Comparison of ENCODE assay signal across 1 cellular context in genomic region chr22:39299829-39300178, GRCh38.
TF ChIP-seq lines count a peak whose summit lies in the region.

No MANE protein-coding gene starts in this region.

TF ChIP-seq in GM23338, 12 proteins besides CTCF, POLR2A, EP300 and RAD21 (continued from another document):
- TF ChIP-seq ZNF462 (CRISPR knock-in tag; IDR thresholded peaks at IDR 0.05) (no peak), NANOG (IDR thresholded peaks at IDR 0.05; ENCODE audit: borderline replicate concordance) (no peak), EZH2 (IDR thresholded peaks at IDR 0.05; ENCODE audit: low read depth, unreplicated experiment) (no peak), ETS1 (IDR thresholded peaks at IDR 0.05) (no peak), POLR2AphosphoS5 (IDR thresholded peaks at IDR 0.05; ENCODE audit: low read depth) (no peak), CREB1 (CRISPR knock-in tag; IDR thresholded peaks at IDR 0.05; ENCODE audit: low read depth) (no peak), ZNF331 (CRISPR knock-in tag; IDR thresholded peaks at IDR 0.05; ENCODE audit: low read depth) (no peak)
